Comparison of ENCODE assay signal across 15 cellular contexts in the genomic region with DNA sequence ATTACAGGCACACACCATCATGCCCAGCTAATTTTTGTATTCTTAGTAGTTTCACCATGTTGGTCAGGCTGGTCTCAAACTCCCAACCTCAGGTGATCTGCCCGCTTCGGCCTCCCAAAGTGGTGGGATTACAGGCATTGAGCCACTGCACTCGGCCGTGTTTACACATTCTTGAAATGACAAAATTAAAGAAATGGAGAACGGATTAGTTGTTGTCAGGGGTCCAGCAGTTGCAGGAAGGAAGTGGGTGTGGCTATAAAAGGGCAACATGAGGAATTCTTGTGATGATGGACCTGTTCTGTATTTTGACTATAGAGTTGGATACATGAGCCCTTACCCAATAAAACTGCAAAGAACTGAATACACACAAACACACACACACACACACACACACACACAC. TPM values are rescaled to one million over a fixed set of nuclear protein-coding genes. Genes with fewer than 3 reads are reported as not detected.
DNase-seq lines count a peak whose midpoint lies in the region; ATAC-seq and TF ChIP-seq lines count a peak whose summit lies in the region.
"Had no signal": no experiment of that assay in that cellular context is flagged by ENCODE, and none has a peak within 500 bp of the region (broad histone marks: within the 10 kb centered on the region; RNA-seq: fewer than 3 reads in every experiment).

No MANE protein-coding gene starts in this region.

- H3K36me3 ChIP-seq in esophagus muscularis mucosa: peaks cover 0 to 35% (median 18%) of the 10 kb centered on the region in 4 donors
- peaks cover 4% of the 10 kb centered on the region for H3K36me3 ChIP-seq in rectal smooth muscle tissue (ENCODE audit: control insufficient read depth, insufficient read depth, low read length)
- H3K36me3 ChIP-seq: brain microvascular endothelial cell had no signal

- H3K9me3 Mint-ChIP-seq in activated CD4-positive, alpha-beta T cell treated with anti-CD3 and anti-CD28 coated beads for 36 hours (ENCODE audit: low read depth): no peaks in the 10 kb centered on the region

- H3K9ac ChIP-seq in rectal smooth muscle tissue (ENCODE audit: low read length): no peak overlapping the region

- peaks cover 32% of the 10 kb centered on the region for H3K4me1 Mint-ChIP-seq in activated CD4-positive, alpha-beta T cell treated with anti-CD3 and anti-CD28 coated beads for 36 hours

- peak overlapping the region; percentile 52 for H3K27ac Mint-ChIP-seq in activated CD4-positive, alpha-beta T cell treated with anti-CD3 and anti-CD28 coated beads for 36 hours

- no peak for TF ChIP-seq POLR2A in esophagus muscularis mucosa (IDR thresholded peaks at IDR 0.05; ENCODE audit: low read depth)

- intact Hi-C loops in activated CD4-positive, alpha-beta T cell treated with anti-CD3 and anti-CD28 coated beads for 36 hours (cut with DNase I, micrococcal nuclease): no loop called here
- intact Hi-C loops in esophagus muscularis mucosa (cut with DNase I): no loop called here

- H3K4me1 ChIP-seq in esophagus muscularis mucosa: peaks cover 35 to 65% (median 51%) of the 10 kb centered on the region in 4 donors
- peaks cover 15% of the 10 kb centered on the region for H3K4me1 ChIP-seq in rectal smooth muscle tissue (ENCODE audit: control insufficient read depth, insufficient read depth, low read length)

- CTCF ChIA-PET in activated CD4-positive, alpha-beta T cell treated with anti-CD3 and anti-CD28 coated beads for 36 hours (lab: Charles Lee): no interaction called here
- CTCF ChIA-PET in RWPE1 (lab: Yijun Ruan, JAX): no interaction called here

- no peak for DNase-seq in activated CD4-positive, alpha-beta T cell treated with anti-CD3 and anti-CD28 coated beads for 36 hours
- no peak for DNase-seq in activated CD4-positive, alpha-beta T cell treated with anti-CD3 and anti-CD28 coated beads for 48 hours
- DNase-seq in RWPE1 (ENCODE audit: low spot score) (no peak), esophagus muscularis mucosa (ENCODE audit: extremely low spot score) (no peak), T-helper 9 cell (no peak), NCI-H1930 (lab: John Stamatoyannopoulos, UW) (no peak)
- DNase-seq: brain microvascular endothelial cell, Karpas-422, NCI-H2171 treated with DMSO at 0.1 percent for 48 hours, PC-9 had no signal

- TF ChIP-seq CTCF in RWPE1 (conservative IDR thresholded peaks at IDR 0.05; ENCODE audit: low read depth) (no peak), esophagus muscularis mucosa (IDR thresholded peaks at IDR 0.05) (no peak)

- no peak overlapping the region for H3K4me3 Mint-ChIP-seq in activated CD4-positive, alpha-beta T cell treated with anti-CD3 and anti-CD28 coated beads for 36 hours

- H3K4me3 ChIP-seq in esophagus muscularis mucosa (no peak overlapping the region), rectal smooth muscle tissue (ENCODE audit: low read length) (peak overlapping the region; percentile 7)
- H3K4me3 ChIP-seq: A549, PC-9, skin epidermis, tibial nerve had no signal

- no peak for ATAC-seq in activated CD4-positive, alpha-beta T cell treated with anti-CD3 and anti-CD28 coated beads for 36 hours
- no peak for ATAC-seq in GM19035 (IDR thresholded peaks at IDR 0.05; ENCODE audit: unreplicated experiment)
- ATAC-seq: A549 had no signal

- POLR2A ChIA-PET in activated CD4-positive, alpha-beta T cell treated with anti-CD3 and anti-CD28 coated beads for 36 hours (lab: Charles Lee): no interaction called here
- POLR2A ChIA-PET in RWPE1 (lab: Yijun Ruan, JAX; ENCODE audit: low non-redundant PET): interaction anchor here (0.6 kb wide), 1 partner anchor 29 kb away, joined by 3 read pairs; no protein-coding TSS in a partner anchor

- H3K9me3 ChIP-seq in esophagus muscularis mucosa: no peaks in the 10 kb centered on the region
- H3K9me3 ChIP-seq: A549, tibial nerve had no signal

- no peaks in the 10 kb centered on the region for H3K27me3 Mint-ChIP-seq in activated CD4-positive, alpha-beta T cell treated with anti-CD3 and anti-CD28 coated beads for 36 hours

- H3K27ac ChIP-seq in RWPE1 (peak overlapping the region; percentile 37), esophagus muscularis mucosa (replicated peaks in 1 of 4) (peak overlapping the region; percentile 5 to 60 (median 22)), rectal smooth muscle tissue (ENCODE audit: low read depth, low read length) (no peak overlapping the region)
- H3K27ac ChIP-seq: A549, brain microvascular endothelial cell, PC-9 had no signal

- TF ChIP-seq EP300 in esophagus muscularis mucosa (IDR thresholded peaks at IDR 0.05): no peak

- WGBS in esophagus muscularis mucosa: 21% methylated on average over 5 of the region's 5 CpGs

- H3K27me3 ChIP-seq in esophagus muscularis mucosa (no peaks in the 10 kb centered on the region), rectal smooth muscle tissue (ENCODE audit: control insufficient read depth, insufficient read depth, low read length) (no peaks in the 10 kb centered on the region)
- H3K27me3 ChIP-seq: brain microvascular endothelial cell, tibial nerve had no signal

- H3K36me3 Mint-ChIP-seq in activated CD4-positive, alpha-beta T cell treated with anti-CD3 and anti-CD28 coated beads for 36 hours (ENCODE audit: low read depth): peaks cover 24% of the 10 kb centered on the region

RNA-seq across cellular contexts. Expression of a gene that starts 17.3 kb away (rescaled TPM):
- total RNA-seq in activated CD4-positive, alpha-beta T cell treated with anti-CD3 and anti-CD28 coated beads for 36 hours: 10 to 100 TPM; 35.1 to 47.3 TPM
- total RNA-seq in esophagus muscularis mucosa: 10 to 100 TPM; 22.1 to 38.4 (median 34.9) TPM

RNA-seq across cellular contexts. Expression of a gene that starts 28.0 kb away (rescaled TPM):
- total RNA-seq in activated CD4-positive, alpha-beta T cell treated with anti-CD3 and anti-CD28 coated beads for 36 hours: 10 to 100 TPM; 29.1 to 33.1 TPM
- 10 to 100 TPM; 11.2 to 21.6 (median 13.7) TPM for total RNA-seq in esophagus muscularis mucosa

RNA-seq across cellular contexts. Expression of a gene that starts 29.0 kb away (rescaled TPM):
- total RNA-seq in activated CD4-positive, alpha-beta T cell treated with anti-CD3 and anti-CD28 coated beads for 36 hours: 10 to 100 TPM; 13.0 to 13.8 TPM
- total RNA-seq in esophagus muscularis mucosa: 10 to 100 TPM in 1 of 4 donors, 1 to 10 TPM in 3; 5.6 to 10.4 (median 7.8) TPM
